In the genomic region with DNA sequence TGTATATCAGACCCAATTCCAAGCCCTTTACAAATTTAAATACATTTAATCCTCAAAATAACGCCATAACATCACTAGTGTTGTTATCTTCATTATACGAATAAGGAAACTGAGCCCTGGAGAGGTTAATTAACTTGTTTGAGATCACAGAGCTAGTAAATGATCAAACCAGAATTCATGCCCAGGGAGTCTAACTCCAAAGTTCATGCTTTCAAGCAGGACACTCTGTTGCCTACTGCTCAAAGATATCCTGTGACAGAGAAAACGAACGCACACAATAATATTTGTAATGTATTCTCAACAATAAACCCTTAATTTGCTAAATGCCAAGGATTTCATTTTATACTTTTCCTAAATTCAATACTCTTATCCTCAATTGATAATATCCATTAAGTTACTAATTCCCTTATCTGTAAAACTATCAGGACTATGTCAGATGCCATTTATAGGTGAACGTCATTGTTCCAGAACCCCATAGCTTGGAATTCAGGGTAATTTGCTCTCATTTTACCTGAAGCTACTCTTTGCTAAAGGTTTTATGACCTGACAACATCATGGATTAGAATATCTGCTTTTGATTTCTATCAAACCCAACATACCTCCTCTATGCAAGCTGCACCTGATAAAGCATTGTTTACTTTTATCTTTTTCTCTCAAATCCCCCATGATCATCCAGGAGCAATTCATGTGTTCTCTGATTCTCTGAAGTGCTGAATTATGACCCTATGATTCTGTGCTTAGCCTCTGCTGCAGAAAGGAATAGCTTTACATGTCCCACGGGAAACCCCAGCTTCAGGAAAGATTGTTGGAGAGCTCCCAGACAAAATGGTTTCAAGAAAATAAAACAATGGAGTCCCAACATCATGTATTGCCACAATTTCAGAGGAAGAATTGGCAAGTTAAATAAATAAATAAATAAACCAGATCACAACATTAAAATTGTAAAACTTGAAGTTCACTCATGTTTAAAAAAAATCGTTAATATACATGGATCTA, we compare ENCODE assay signal across 1 cellular context.
TF ChIP-seq lines count a peak whose summit lies in the region.

No MANE protein-coding gene starts in this region.

TF ChIP-seq in Ishikawa, 13 proteins besides CTCF, POLR2A, EP300 and RAD21 (continued from another document):
- TF ChIP-seq, protein P1, sequence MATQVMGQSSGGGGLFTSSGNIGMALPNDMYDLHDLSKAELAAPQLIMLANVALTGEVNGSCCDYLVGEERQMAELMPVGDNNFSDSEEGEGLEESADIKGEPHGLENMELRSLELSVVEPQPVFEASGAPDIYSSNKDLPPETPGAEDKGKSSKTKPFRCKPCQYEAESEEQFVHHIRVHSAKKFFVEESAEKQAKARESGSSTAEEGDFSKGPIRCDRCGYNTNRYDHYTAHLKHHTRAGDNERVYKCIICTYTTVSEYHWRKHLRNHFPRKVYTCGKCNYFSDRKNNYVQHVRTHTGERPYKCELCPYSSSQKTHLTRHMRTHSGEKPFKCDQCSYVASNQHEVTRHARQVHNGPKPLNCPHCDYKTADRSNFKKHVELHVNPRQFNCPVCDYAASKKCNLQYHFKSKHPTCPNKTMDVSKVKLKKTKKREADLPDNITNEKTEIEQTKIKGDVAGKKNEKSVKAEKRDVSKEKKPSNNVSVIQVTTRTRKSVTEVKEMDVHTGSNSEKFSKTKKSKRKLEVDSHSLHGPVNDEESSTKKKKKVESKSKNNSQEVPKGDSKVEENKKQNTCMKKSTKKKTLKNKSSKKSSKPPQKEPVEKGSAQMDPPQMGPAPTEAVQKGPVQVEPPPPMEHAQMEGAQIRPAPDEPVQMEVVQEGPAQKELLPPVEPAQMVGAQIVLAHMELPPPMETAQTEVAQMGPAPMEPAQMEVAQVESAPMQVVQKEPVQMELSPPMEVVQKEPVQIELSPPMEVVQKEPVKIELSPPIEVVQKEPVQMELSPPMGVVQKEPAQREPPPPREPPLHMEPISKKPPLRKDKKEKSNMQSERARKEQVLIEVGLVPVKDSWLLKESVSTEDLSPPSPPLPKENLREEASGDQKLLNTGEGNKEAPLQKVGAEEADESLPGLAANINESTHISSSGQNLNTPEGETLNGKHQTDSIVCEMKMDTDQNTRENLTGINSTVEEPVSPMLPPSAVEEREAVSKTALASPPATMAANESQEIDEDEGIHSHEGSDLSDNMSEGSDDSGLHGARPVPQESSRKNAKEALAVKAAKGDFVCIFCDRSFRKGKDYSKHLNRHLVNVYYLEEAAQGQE (IDR thresholded peaks at IDR 0.05; ENCODE audit: low read depth): peak; percentile 22; the same call in 1 of the 2 replicates
TF ChIP-seq in Ishikawa: peak in this region for 1.
